ENCODE assay signal across 1 cellular context in genomic region chr15:27481768-27482167, GRCh38.
TF ChIP-seq lines count a peak whose summit lies in the region.

No MANE protein-coding gene starts in this region.

TF ChIP-seq in H1, 55 proteins besides CTCF, POLR2A, EP300 and RAD21:
- TF ChIP-seq BACH1 (IDR thresholded peaks at IDR 0.05; ENCODE audit: low read length) (no peak), GABPA (IDR thresholded peaks at IDR 0.05; ENCODE audit: borderline replicate concordance, insufficient read depth, low read length) (no peak), SAP30 (IDR thresholded peaks at IDR 0.05; ENCODE audit: insufficient read depth, insufficient replicate concordance, low read length) (no peak), JUN (IDR thresholded peaks at IDR 0.05; ENCODE audit: low read depth, low read length) (no peak), HDAC2 (IDR thresholded peaks at IDR 0.05; ENCODE audit: borderline replicate concordance in 1 of 2, low read depth in 2 of 2, low read length in 2 of 2) (0 out of 4 replicates have a peak, but pooled peaks of 1 of the 2 experiments have one; percentile 70), CHD2 (IDR thresholded peaks at IDR 0.05; ENCODE audit: low read length) (no peak), CEBPB (IDR thresholded peaks at IDR 0.05; ENCODE audit: low read depth, low read length) (no peak), POLR2AphosphoS5 (IDR thresholded peaks at IDR 0.05; ENCODE audit: low read depth, low read length) (no peak), YY1 (IDR thresholded peaks at IDR 0.05; ENCODE audit: low read depth, low read length) (0 out of 2 replicates have a peak, but pooled peaks have one; percentile 24)
